Comparison of ENCODE assay signal across 12 cellular contexts in the genomic region with DNA sequence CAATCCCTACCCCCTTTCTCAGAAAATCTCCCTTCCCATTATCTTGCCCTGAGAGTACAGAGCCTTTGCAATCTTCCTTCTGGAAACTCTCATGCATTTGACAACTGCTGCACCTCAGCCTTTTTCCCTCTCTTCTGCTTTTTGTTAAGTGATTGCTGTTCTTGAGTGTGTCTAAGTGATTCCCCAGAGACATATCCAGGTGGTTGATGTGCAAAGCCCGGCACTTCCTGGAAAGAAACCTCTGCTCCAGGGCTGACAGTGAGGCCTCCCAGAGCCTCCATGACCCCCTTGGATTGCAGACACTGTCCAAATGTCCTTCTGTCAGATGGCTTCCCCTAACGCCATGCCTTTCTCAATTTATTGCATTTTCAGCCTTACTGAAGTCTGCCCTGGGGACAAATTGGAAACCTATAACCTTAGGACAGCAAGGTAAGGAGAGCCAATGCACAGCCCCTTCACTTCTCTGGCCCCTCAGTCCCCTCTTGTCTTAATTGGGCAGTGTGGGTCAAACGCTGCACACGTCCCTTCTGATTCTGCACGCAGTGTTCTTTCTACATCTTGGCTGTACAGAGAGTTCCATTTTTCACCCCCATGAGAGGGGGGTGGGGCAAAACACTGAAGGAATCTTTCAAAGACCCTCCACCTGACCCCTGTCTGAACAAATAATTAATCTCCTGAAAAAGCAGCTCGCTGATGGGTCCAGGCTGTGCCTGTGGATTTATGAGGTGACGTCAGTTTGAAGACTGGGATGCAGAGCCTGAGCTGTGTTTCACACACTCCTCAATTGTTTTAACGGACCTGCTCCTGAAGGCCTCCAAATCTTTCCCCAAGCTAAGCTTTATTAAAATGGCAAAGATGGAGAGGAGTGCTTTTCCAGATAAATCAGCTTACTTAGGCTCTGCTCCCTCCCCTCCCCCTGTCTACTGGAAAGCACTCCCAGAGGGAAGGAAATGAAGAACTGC.
DNase-seq lines count a peak whose midpoint lies in the region; ATAC-seq, FAIRE-seq and TF ChIP-seq lines count a peak whose summit lies in the region.
"Had no signal": no experiment of that assay in that cellular context is flagged by ENCODE, and none has a peak within 500 bp of the region (broad histone marks: within the 10 kb centered on the region; RNA-seq: fewer than 3 reads in every experiment).

No MANE protein-coding gene starts in this region.

- H3K27ac ChIP-seq in muscle layer of duodenum (ENCODE audit: low read length) (peak overlapping the region; percentile 74), transverse colon (peak overlapping the region; percentile 72 to 87 (median 83))
- H3K27ac ChIP-seq: RWPE1 had no signal

- in situ Hi-C loops in transverse colon (cut with MboI; ENCODE audit: low pct_ligation_motif_present in 1 of 4, low pct_unique_long_range_greater_than_20kb in 1 of 4, low sequenced_read_pairs in 3 of 4) = loop anchor here in 1 of 4 donors (10.0 kb wide), 1 partner anchor 555 kb away; a partner anchor contains a TSS

- no peaks in the 10 kb centered on the region for H3K27me3 ChIP-seq in bronchial epithelial cell (ENCODE audit: control insufficient read depth, insufficient read depth, low read length)
- no peaks in the 10 kb centered on the region for H3K27me3 ChIP-seq in muscle layer of duodenum (ENCODE audit: low read depth, low read length)
- H3K27me3 ChIP-seq in transverse colon = no peaks in the 10 kb centered on the region

- FAIRE-seq in bronchial epithelial cell (lab: Jason Lieb, UNC) = peak; percentile 7

- no peak overlapping the region for H3K4me3 ChIP-seq in bronchial epithelial cell (ENCODE audit: low read depth, low read length)
- no peak overlapping the region for H3K4me3 ChIP-seq in muscle layer of duodenum (ENCODE audit: low read depth in 1 of 2, low read length in 2 of 2)
- no peak overlapping the region for H3K4me3 ChIP-seq in transverse colon

- H3K4me1 ChIP-seq in muscle layer of duodenum (ENCODE audit: control insufficient read depth in 1 of 2, insufficient read depth in 2 of 2, low read length in 2 of 2) (peaks cover 4 to 32% of the 10 kb centered on the region in 2 donors), transverse colon (peaks cover 3 to 21% (median 11%) of the 10 kb centered on the region in 4 donors)

- ATAC-seq in GM18520 (IDR thresholded peaks at IDR 0.05; ENCODE audit: unreplicated experiment) = no peak

- H3K9me3 ChIP-seq in muscle layer of duodenum (ENCODE audit: control insufficient read depth in 1 of 2, low read length in 2 of 2) (no peaks in the 10 kb centered on the region), transverse colon (no peaks in the 10 kb centered on the region)

- intact Hi-C loops in transverse colon (cut with DNase I; ENCODE audit: low total_unique reads) = loop anchor here (5.0 to 10.0 kb wide), 2 partner anchors 265 to 557 kb away; no protein-coding TSS in a partner anchor

- TF ChIP-seq POLR2A in transverse colon (IDR thresholded peaks at IDR 0.05) = no peak

- no peak for TF ChIP-seq CTCF in bronchial epithelial cell (IDR thresholded peaks at IDR 0.05; ENCODE audit: insufficient read depth, low read length, severe bottlenecking)
- TF ChIP-seq CTCF in transverse colon (IDR thresholded peaks at IDR 0.05) = no peak

- DNase-seq in DMS79 treated with DMSO at 0.1 percent for 48 hours (lab: John Stamatoyannopoulos, UW) (peak; percentile 67), DMS79 (lab: John Stamatoyannopoulos, UW) (no peak), bronchial epithelial cell (ENCODE audit: low read depth) (no peak), transverse colon (peak; percentile 25), SHP77 (lab: John Stamatoyannopoulos, UW) (no peak), NCI-H526 (lab: John Stamatoyannopoulos, UW) (no peak)
- DNase-seq: 8988T; activated naive CD4-positive, alpha-beta T cell treated with Interleukin-2 at 50 U/mL for 16 hours; erythroblast had no signal

- H3K36me3 ChIP-seq in bronchial epithelial cell (ENCODE audit: control insufficient read depth, insufficient read depth, low read length) (no peaks in the 10 kb centered on the region), muscle layer of duodenum (ENCODE audit: control insufficient read depth in 1 of 2, insufficient read depth in 2 of 2, low read length in 2 of 2) (no peaks in the 10 kb centered on the region), transverse colon (no peaks in the 10 kb centered on the region)

- peak; percentile 96 for TF ChIP-seq EP300 in transverse colon (IDR thresholded peaks at IDR 0.05; ENCODE audit: low read depth)

- 48% methylated on average over 8 of the region's 8 CpGs; no CpG with 5 or more reads in 1 of the 2 donors for WGBS in transverse colon (ENCODE audit: low coverage in 1 of 2), 2 donors

Comparison
In these comparisons a context has a peak if more than half of its experiments do, and no peak if none do; other contexts are left out.
1. DNase-seq: peak in DMS79 treated with DMSO at 0.1 percent for 48 hours (single experiment) and transverse colon (single experiment); none in DMS79 (single experiment), bronchial epithelial cell (single experiment), SHP77 (0 of 2) and NCI-H526 (0 of 2).